1 cellular context compared by ENCODE assay signal in the genomic region with DNA sequence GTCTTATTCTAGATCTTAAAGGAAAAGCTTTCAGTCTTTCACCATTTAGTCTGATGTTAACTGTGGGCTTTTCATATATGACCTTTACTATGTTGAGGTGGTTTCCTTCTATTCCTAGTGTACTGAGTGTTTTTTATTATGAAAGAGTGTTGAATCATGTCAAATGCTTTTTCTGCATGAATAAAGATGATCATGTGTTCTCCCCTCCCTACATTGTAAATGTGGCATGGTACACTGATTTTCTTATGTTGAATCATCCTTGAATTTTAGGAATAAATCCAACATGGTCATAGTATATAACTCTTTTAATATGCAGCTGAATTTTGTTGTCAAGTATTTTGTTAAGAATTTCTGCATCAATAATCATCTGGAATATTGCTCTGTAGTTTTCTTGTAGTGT.
TF ChIP-seq lines count a peak whose summit lies in the region.

No MANE protein-coding gene starts in this region.

TF ChIP-seq in IMR-90, 13 proteins besides CTCF, POLR2A, EP300 and RAD21:
- TF ChIP-seq NFE2L2 (IDR thresholded peaks at IDR 0.05; ENCODE audit: low read depth, low read length) (no peak), ELK1 (IDR thresholded peaks at IDR 0.05; ENCODE audit: borderline replicate concordance, low read depth, low read length) (no peak), SMC3 (IDR thresholded peaks at IDR 0.05; ENCODE audit: low read depth, low read length) (no peak), RCOR1 (IDR thresholded peaks at IDR 0.05; ENCODE audit: insufficient replicate concordance, low read length) (no peak), RFX5 (IDR thresholded peaks at IDR 0.05; ENCODE audit: low read depth, low read length) (no peak), CHD1 (IDR thresholded peaks at IDR 0.05; ENCODE audit: low read depth, low read length) (no peak), MAZ (IDR thresholded peaks at IDR 0.05; ENCODE audit: borderline replicate concordance, low read depth, low read length) (no peak), FOS (IDR thresholded peaks at IDR 0.05; ENCODE audit: low read depth, low read length) (no peak), MXI1 (IDR thresholded peaks at IDR 0.05; ENCODE audit: borderline replicate concordance, low read depth, low read length) (no peak), CEBPB (IDR thresholded peaks at IDR 0.05; ENCODE audit: low read depth, low read length) (no peak), BHLHE40 (IDR thresholded peaks at IDR 0.05; ENCODE audit: low read depth, low read length) (no peak), MAFK (IDR thresholded peaks at IDR 0.05; ENCODE audit: low read depth, low read length) (no peak)
- TF ChIP-seq, protein P1, sequence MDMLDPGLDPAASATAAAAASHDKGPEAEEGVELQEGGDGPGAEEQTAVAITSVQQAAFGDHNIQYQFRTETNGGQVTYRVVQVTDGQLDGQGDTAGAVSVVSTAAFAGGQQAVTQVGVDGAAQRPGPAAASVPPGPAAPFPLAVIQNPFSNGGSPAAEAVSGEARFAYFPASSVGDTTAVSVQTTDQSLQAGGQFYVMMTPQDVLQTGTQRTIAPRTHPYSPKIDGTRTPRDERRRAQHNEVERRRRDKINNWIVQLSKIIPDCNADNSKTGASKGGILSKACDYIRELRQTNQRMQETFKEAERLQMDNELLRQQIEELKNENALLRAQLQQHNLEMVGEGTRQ (IDR thresholded peaks at IDR 0.05; ENCODE audit: low read depth, low read length), result no peak
